31 cellular contexts compared by ENCODE assay signal in the genomic region with DNA sequence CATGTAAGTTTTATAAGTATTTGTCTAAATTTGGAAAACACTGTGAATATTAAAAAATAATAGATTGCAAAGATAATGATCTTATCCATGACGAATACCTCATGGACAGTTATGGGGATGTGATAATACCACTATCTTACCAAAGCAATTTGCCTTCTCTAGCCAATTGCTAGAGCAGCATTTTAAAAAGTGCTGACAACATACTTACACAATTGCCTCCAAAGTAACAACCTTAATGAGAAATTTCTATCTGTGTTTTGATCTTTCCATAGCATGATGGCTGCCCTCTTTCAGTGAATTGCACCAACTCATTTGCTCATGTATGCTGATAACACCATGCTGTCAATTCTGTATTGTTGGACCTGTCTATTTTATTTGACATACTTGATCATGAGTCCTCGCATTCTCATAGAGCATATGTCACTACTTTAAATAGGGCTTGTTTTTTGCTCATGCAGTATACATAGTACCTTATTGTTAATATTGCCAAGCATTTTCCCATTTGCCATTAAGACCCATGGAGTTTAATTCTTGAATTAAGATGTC.
"Had no signal": no experiment of that assay in that cellular context is flagged by ENCODE, and none has a peak within 500 bp of the region (broad histone marks: within the 10 kb centered on the region; RNA-seq: fewer than 3 reads in every experiment).

No MANE protein-coding gene starts in this region.

- FAIRE-seq: bronchial epithelial cell, TTC549 had no signal

- H3K27me3 ChIP-seq: ascending aorta, cardiac muscle cell had no signal

- H3K4me3 ChIP-seq: ascending aorta, cardiac muscle cell had no signal

- H3K27ac ChIP-seq: ascending aorta, cardiac muscle cell, VCaP had no signal

- H3K4me1 ChIP-seq: ascending aorta had no signal

- DNase-seq: activated B cell treated with CpG ODN at 0.5 μM for 24 hours; activated CD4-positive, alpha-beta memory T cell treated with anti-CD3 and anti-CD28 coated beads, Interleukin-2, amount 10 ng/mL, durations not matched to agents 7 days and 5 days; activated CD4-positive, alpha-beta T cell treated with anti-CD3 and anti-CD28 coated beads for 4 hours; activated CD4-positive, alpha-beta T cell treated with anti-CD3 and anti-CD28 coated beads, Interleukin-2, amount 10 ng/mL, durations not matched to agents 24 days and 14 days; activated CD4-positive, alpha-beta T cell treated with anti-CD3 and anti-CD28 coated beads, Interleukin-2, amount 50 U/mL, for 1 hour; activated CD4-positive, alpha-beta T cell treated with anti-CD3 and anti-CD28 coated beads, Interleukin-2, amount 50 U/mL, for 48 hours; activated CD4-positive, CD25-positive, alpha-beta regulatory T cell treated with anti-CD3 and anti-CD28 coated beads, Interleukin-2, amount 50 U/mL, for 72 hours; activated CD8-positive, alpha-beta memory T cell treated with anti-CD3 and anti-CD28 coated beads for 24 hours; activated CD8-positive, alpha-beta memory T cell treated with anti-CD3 and anti-CD28 coated beads, Interleukin-2, amount 10 ng/mL, durations not matched to agents 7 days and 5 days; activated CD8-positive, alpha-beta memory T cell treated with anti-CD3 and anti-CD28 coated beads, Interleukin-2, amount 50 U/mL, for 48 hours; activated CD8-positive, alpha-beta T cell treated with anti-CD3 and anti-CD28 coated beads, Interleukin-2, amount 10 ng/mL, durations not matched to agents 7 days and 5 days; activated effector memory CD4-positive, alpha-beta T cell treated with Interleukin-2 at 50 U/mL for 16 hours; activated gamma-delta T cell; activated naive CD4-positive, alpha-beta T cell treated with anti-CD3 and anti-CD28 coated beads, Interleukin-2, amount 10 ng/mL, durations not matched to agents 7 days and 5 days; activated naive CD4-positive, alpha-beta T cell treated with Interleukin-2 at 50 U/mL for 16 hours; activated naive CD8-positive, alpha-beta T cell treated with anti-CD3 and anti-CD28 coated beads, Interleukin-2, amount 10 ng/mL, durations not matched to agents 7 days and 5 days; activated naive CD8-positive, alpha-beta T cell treated with anti-CD3 and anti-CD28 coated beads, Interleukin-2, amount 50 U/mL, for 24 hours; activated T-cell treated with anti-CD3 and anti-CD28 coated beads, Interleukin-2, amount 50 U/mL, for 24 hours; activated T-cell treated with anti-CD3 and anti-CD28 coated beads, Interleukin-2, amount 50 U/mL, for 48 hours; amygdala; anterior cingulate cortex; caudate nucleus; cerebellar nuclear complex; T-helper 1 cell; T-helper 2 cell; T-helper 9 cell had no signal

- H3K36me3 ChIP-seq: ascending aorta, cardiac muscle cell had no signal

- ATAC-seq: activated CD8-positive, alpha-beta memory T cell treated with anti-CD3 and anti-CD28 coated beads, Interleukin-2, amount 10 ng/mL, durations not matched to agents 7 days and 5 days; activated CD8-positive, alpha-beta T cell treated with anti-CD3 and anti-CD28 coated beads, Interleukin-2, amount 10 ng/mL, durations not matched to agents 7 days and 5 days; activated naive CD8-positive, alpha-beta T cell treated with anti-CD3 and anti-CD28 coated beads, Interleukin-2, amount 50 U/mL, for 24 hours had no signal

- H3K9me3 ChIP-seq: ascending aorta had no signal
